19 cellular contexts compared by ENCODE assay signal in the genomic region with DNA sequence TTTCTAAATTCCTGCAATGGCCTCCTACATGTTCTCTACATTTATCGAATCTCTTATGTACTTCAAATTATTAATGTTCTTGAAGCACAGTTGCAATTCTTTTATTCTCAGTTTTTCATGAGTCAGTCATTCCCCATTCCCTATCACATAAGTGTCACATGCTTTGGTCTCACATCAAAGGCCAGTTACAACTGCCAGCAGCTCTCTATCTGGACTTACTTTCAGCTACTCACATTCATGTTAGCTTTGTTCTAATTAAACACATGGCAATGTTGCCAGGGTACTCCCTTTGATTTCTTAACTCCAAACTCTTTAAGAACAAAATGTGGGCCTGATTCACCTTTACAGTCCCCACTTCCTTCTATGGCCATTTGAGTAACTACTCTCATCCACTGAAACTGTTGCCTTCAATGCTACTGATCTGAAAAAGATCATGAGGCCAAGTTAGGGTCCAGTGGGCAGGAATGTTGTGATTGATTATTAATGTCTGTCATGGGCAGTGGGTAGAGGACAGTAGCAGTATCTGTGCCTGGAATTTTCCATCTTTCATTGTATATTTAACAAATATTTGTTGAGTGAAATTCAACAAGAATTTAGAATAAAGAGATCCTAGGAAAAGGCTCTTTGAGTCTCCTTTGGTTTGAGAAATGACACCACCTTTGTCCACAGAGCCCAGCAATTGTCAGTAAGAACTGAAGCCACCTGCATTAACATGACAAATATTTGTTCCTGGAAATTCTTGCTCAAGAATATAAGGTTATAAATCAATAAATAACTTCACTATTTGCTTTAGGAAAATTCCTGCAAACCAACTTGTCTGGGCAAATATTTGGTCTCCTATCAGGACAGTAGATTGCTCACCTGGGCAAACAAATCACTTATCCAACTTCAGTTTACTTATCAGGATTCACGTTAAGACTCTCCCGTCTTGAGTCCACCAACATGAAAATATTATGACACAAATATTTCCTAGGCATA.
DNase-seq lines count a peak whose midpoint lies in the region; ATAC-seq, FAIRE-seq and TF ChIP-seq lines count a peak whose summit lies in the region.
"Had no signal": no experiment of that assay in that cellular context is flagged by ENCODE, and none has a peak within 500 bp of the region (broad histone marks: within the 10 kb centered on the region; RNA-seq: fewer than 3 reads in every experiment).

No MANE protein-coding gene starts in this region.

- H3K27me3 ChIP-seq in PC-3 (ENCODE audit: low read length) (no peaks in the 10 kb centered on the region), hepatocyte (no peaks in the 10 kb centered on the region)

- H3K27me3 Mint-ChIP-seq in stimulated activated memory B cell treated with anti-CD40 and anti-IgM and Interleukin-4, amounts not matched to agents 10 μg/mL and 1 μg/mL and 100 μg/mL, for 72 hours = no peaks in the 10 kb centered on the region
- H3K27me3 Mint-ChIP-seq in mesothelial cell of epicardium (ENCODE audit: low read depth) = no peaks in the 10 kb centered on the region
- no peaks in the 10 kb centered on the region for H3K27me3 Mint-ChIP-seq in activated CD4-positive, alpha-beta memory T cell treated with anti-CD3 and anti-CD28 coated beads for 36 hours
- H3K27me3 Mint-ChIP-seq: B cell had no signal

- H3K27ac Mint-ChIP-seq in stimulated activated memory B cell treated with anti-CD40 and anti-IgM and Interleukin-4, amounts not matched to agents 10 μg/mL and 1 μg/mL and 100 μg/mL, for 72 hours = peak overlapping the region; percentile 59
- no peak overlapping the region for H3K27ac Mint-ChIP-seq in mesothelial cell of epicardium
- no peak overlapping the region for H3K27ac Mint-ChIP-seq in activated CD4-positive, alpha-beta memory T cell treated with anti-CD3 and anti-CD28 coated beads for 36 hours
- H3K27ac Mint-ChIP-seq: B cell; CD4-positive, CD25-positive, alpha-beta regulatory T cell had no signal

- H3K9ac ChIP-seq in PC-3 (ENCODE audit: low read length) = no peak overlapping the region

- ATAC-seq in PC-3 (peak; percentile 57), GM18861 (IDR thresholded peaks at IDR 0.05; ENCODE audit: unreplicated experiment) (no peak)
- ATAC-seq in stimulated activated memory B cell treated with anti-CD40 and anti-IgM and Interleukin-4, amounts not matched to agents 10 μg/mL and 1 μg/mL and 100 μg/mL, for 72 hours = no peak

- peaks cover 6% of the 10 kb centered on the region for H3K36me3 Mint-ChIP-seq in stimulated activated memory B cell treated with anti-CD40 and anti-IgM and Interleukin-4, amounts not matched to agents 10 μg/mL and 1 μg/mL and 100 μg/mL, for 72 hours
- no peaks in the 10 kb centered on the region for H3K36me3 Mint-ChIP-seq in mesothelial cell of epicardium
- H3K36me3 Mint-ChIP-seq in activated CD4-positive, alpha-beta memory T cell treated with anti-CD3 and anti-CD28 coated beads for 36 hours = no peaks in the 10 kb centered on the region

- intact Hi-C loops in PC-3 (cut with micrococcal nuclease) = no loop called here
- intact Hi-C loops in activated CD4-positive, alpha-beta memory T cell treated with anti-CD3 and anti-CD28 coated beads for 36 hours (cut with micrococcal nuclease) = no loop called here

- DNase-seq in GM12892 (ENCODE audit: insufficient read length) (no peak), PC-3 (peak; percentile 84), hepatocyte (ENCODE audit: low spot score) (peak; percentile 32), mesothelial cell of epicardium (ENCODE audit: low spot score in 2 of 2, unreplicated experiment in 2 of 2) (no peak), medulla oblongata (ENCODE audit: extremely low spot score) (no peak)
- no peak for DNase-seq in activated CD4-positive, alpha-beta memory T cell treated with anti-CD3 and anti-CD28 coated beads for 36 hours
- DNase-seq: CD4-positive, CD25-positive, alpha-beta regulatory T cell; DMS79 treated with DMSO at 0.1 percent for 48 hours; Karpas-422; MV-4-11; NCI-H1417; NCI-H1930; NCI-H446 treated with DMSO at 0.1 percent for 48 hours; NCI-H748 treated with DMSO at 0.1 percent for 48 hours had no signal

- CTCF ChIA-PET in PC-3 (lab: Charles Lee) = no interaction called here
- CTCF ChIA-PET in activated CD4-positive, alpha-beta memory T cell treated with anti-CD3 and anti-CD28 coated beads for 36 hours (lab: Charles Lee) = interaction anchor here (1.0 kb wide), 1 partner anchor 38 kb away, joined by 3 read pairs; no protein-coding TSS in a partner anchor

- peaks cover 4% of the 10 kb centered on the region for H3K9me3 Mint-ChIP-seq in stimulated activated memory B cell treated with anti-CD40 and anti-IgM and Interleukin-4, amounts not matched to agents 10 μg/mL and 1 μg/mL and 100 μg/mL, for 72 hours
- H3K9me3 Mint-ChIP-seq in mesothelial cell of epicardium = no peaks in the 10 kb centered on the region
- no peaks in the 10 kb centered on the region for H3K9me3 Mint-ChIP-seq in activated CD4-positive, alpha-beta memory T cell treated with anti-CD3 and anti-CD28 coated beads for 36 hours

- H3K4me3 Mint-ChIP-seq in stimulated activated memory B cell treated with anti-CD40 and anti-IgM and Interleukin-4, amounts not matched to agents 10 μg/mL and 1 μg/mL and 100 μg/mL, for 72 hours = no peak overlapping the region
- H3K4me3 Mint-ChIP-seq in mesothelial cell of epicardium = no peak overlapping the region
- H3K4me3 Mint-ChIP-seq in activated CD4-positive, alpha-beta memory T cell treated with anti-CD3 and anti-CD28 coated beads for 36 hours = no peak overlapping the region
- H3K4me3 Mint-ChIP-seq: B cell; CD4-positive, CD25-positive, alpha-beta regulatory T cell had no signal

- H3K4me1 Mint-ChIP-seq in stimulated activated memory B cell treated with anti-CD40 and anti-IgM and Interleukin-4, amounts not matched to agents 10 μg/mL and 1 μg/mL and 100 μg/mL, for 72 hours = peaks cover 8% of the 10 kb centered on the region
- peaks cover 3% of the 10 kb centered on the region for H3K4me1 Mint-ChIP-seq in mesothelial cell of epicardium
- H3K4me1 Mint-ChIP-seq in activated CD4-positive, alpha-beta memory T cell treated with anti-CD3 and anti-CD28 coated beads for 36 hours (ENCODE audit: low read depth) = no peaks in the 10 kb centered on the region
- H3K4me1 Mint-ChIP-seq: B cell had no signal

- 64% methylated on average over 3 of the region's 3 CpGs for WGBS in hepatocyte (ENCODE audit: low lambda C conversion rate, missing lambda C conversion rate)

- POLR2A ChIA-PET in PC-3 (lab: Charles Lee; ENCODE audit: unreplicated experiment) = no interaction called here
- POLR2A ChIA-PET in activated CD4-positive, alpha-beta memory T cell treated with anti-CD3 and anti-CD28 coated beads for 36 hours (lab: Charles Lee) = no interaction called here

- H3K9me2 ChIP-seq in PC-3 (replicated peaks; ENCODE audit: low read length) = no peaks in the 10 kb centered on the region
- H3K9me2 ChIP-seq in hepatocyte (replicated peaks; ENCODE audit: insufficient read depth) = no peaks in the 10 kb centered on the region

- no TSS peak for BruUV-seq in PC-3 (replicated peaks; lab: Mats Ljungman, UMichigan)

- H3K79me2 ChIP-seq in PC-3 (ENCODE audit: low read length) (no peaks in the 10 kb centered on the region), hepatocyte (no peaks in the 10 kb centered on the region)

- no peak for TF ChIP-seq POLR2A in GM12892 (IDR thresholded peaks at IDR 0.05; ENCODE audit: low read depth, low read length)

- H3K4me2 ChIP-seq in PC-3 (ENCODE audit: low read length) (peak overlapping the region; percentile 19), hepatocyte (peak overlapping the region; percentile 13)

- H4K20me1 ChIP-seq in PC-3 (ENCODE audit: low read length) = no peaks in the 10 kb centered on the region
- no peaks in the 10 kb centered on the region for H4K20me1 ChIP-seq in hepatocyte (ENCODE audit: insufficient read depth, poor library complexity, severe bottlenecking)

- no peaks in the 10 kb centered on the region for H3F3A ChIP-seq in PC-3 (ENCODE audit: low read length, unreplicated experiment)

- H3K9me3 ChIP-seq in PC-3 (ENCODE audit: low read length) (no peaks in the 10 kb centered on the region), hepatocyte (ENCODE audit: low read depth) (no peaks in the 10 kb centered on the region)

- H3K36me3 ChIP-seq in PC-3 (ENCODE audit: low read depth, low read length) = no peaks in the 10 kb centered on the region
- H3K36me3 ChIP-seq in hepatocyte (replicated peaks; ENCODE audit: insufficient read depth, low read depth) = no peaks in the 10 kb centered on the region

- H2AFZ ChIP-seq in PC-3 (ENCODE audit: low read length) (no peak overlapping the region), hepatocyte (no peak overlapping the region)

- H3K4me1 ChIP-seq in PC-3 (ENCODE audit: insufficient read depth, low read length) (peaks cover 20% of the 10 kb centered on the region), hepatocyte (ENCODE audit: insufficient read depth) (peaks cover 7% of the 10 kb centered on the region)

- FAIRE-seq in GM12892 (lab: Jason Lieb, UNC) = peak; percentile 5
- FAIRE-seq: G401.6, H54 had no signal

- H3K4me3 ChIP-seq in PC-3 (ENCODE audit: low read length) (no peak overlapping the region), hepatocyte (no peak overlapping the region)

- TF ChIP-seq CTCF in PC-3 (conservative IDR thresholded peaks at IDR 0.05; ENCODE audit: low read depth, low read length) (no peak), hepatocyte (IDR thresholded peaks at IDR 0.05; ENCODE audit: poor library complexity) (no peak), mesothelial cell of epicardium (IDR thresholded peaks at IDR 0.05; ENCODE audit: unreplicated experiment) (no peak)

- H3K27ac ChIP-seq in PC-3 (ENCODE audit: low read length) (peak overlapping the region; percentile 21), hepatocyte (peak overlapping the region; percentile 87)

Comparison
In these comparisons a context has a peak if more than half of its experiments do, and no peak if none do; other contexts are left out.
1. DNase-seq: peak in PC-3 (single experiment) and hepatocyte (single experiment); none in GM12892 (single experiment), mesothelial cell of epicardium (0 of 2), activated CD4-positive, alpha-beta memory T cell treated with anti-CD3 and anti-CD28 coated beads for 36 hours (single experiment) and medulla oblongata (single experiment).